1 cellular context compared by ENCODE assay signal in genomic region chr1:17108786-17109185, GRCh38.
TF ChIP-seq lines count a peak whose summit lies in the region.

No MANE protein-coding gene starts in this region.

TF ChIP-seq in IMR-90, 13 proteins besides CTCF, POLR2A, EP300 and RAD21:
- TF ChIP-seq SMC3 (IDR thresholded peaks at IDR 0.05; ENCODE audit: low read depth, low read length) (no peak), BHLHE40 (IDR thresholded peaks at IDR 0.05; ENCODE audit: low read depth, low read length) (no peak), ELK1 (IDR thresholded peaks at IDR 0.05; ENCODE audit: borderline replicate concordance, low read depth, low read length) (no peak), MAZ (IDR thresholded peaks at IDR 0.05; ENCODE audit: borderline replicate concordance, low read depth, low read length) (no peak), RFX5 (IDR thresholded peaks at IDR 0.05; ENCODE audit: low read depth, low read length) (no peak), FOS (IDR thresholded peaks at IDR 0.05; ENCODE audit: low read depth, low read length) (no peak), CHD1 (IDR thresholded peaks at IDR 0.05; ENCODE audit: low read depth, low read length) (no peak), NFE2L2 (IDR thresholded peaks at IDR 0.05; ENCODE audit: low read depth, low read length) (no peak), MAFK (IDR thresholded peaks at IDR 0.05; ENCODE audit: low read depth, low read length) (no peak), RCOR1 (IDR thresholded peaks at IDR 0.05; ENCODE audit: insufficient replicate concordance, low read length) (no peak), CEBPB (IDR thresholded peaks at IDR 0.05; ENCODE audit: low read depth, low read length) (no peak), USF2 (IDR thresholded peaks at IDR 0.05; ENCODE audit: low read depth, low read length) (no peak), MXI1 (IDR thresholded peaks at IDR 0.05; ENCODE audit: borderline replicate concordance, low read depth, low read length) (no peak)
TF ChIP-seq in IMR-90: peak in this region for 0.
